In the genomic region with DNA sequence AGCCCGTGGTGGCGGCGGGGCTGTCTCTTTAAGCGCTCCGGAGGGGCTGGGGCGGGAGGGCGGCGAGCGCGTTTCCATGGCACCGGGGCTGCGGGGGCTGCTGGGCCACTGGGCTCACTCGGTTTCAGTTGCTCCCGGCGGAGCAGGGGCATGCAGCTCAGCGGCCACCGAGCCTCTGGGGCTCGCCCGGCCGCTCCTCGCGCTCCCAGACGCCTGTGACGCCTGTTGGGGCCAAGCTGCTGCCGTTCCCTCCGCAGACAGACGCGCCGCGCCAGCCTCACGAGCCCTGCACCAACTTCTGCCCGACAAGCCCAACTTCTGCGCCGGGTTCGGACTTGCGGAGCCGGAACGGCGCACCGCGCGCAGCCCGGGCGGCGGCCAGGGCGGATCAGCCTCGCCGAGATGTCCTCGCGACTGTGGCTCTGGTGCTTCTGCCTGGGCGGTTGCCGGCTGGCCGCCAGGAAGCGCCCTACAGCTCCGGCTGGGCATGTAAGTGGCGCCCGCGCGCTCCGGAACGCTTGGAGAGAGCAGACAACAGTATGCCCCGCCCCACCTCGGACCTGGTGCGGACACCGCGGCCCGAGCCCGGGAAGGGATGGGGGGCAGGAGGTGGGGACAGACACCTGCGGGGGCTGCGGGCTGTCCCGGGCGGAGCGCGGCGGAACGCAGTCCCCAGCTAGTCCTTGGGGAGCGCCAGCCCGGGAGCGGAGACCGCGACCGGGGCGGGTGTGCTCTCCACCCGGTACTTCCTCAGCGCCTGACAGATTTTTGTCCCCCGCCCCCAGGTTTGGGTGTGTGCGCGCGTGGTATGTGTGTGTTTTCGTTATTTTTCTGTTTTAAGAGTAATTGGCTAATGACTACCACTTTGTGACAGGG, we compare ENCODE assay signal across 2 cellular contexts.
TF ChIP-seq lines count a peak whose summit lies in the region.

No MANE protein-coding gene starts in this region.

TF ChIP-seq in HEK293, 187 proteins besides CTCF, POLR2A, EP300 and RAD21 (continued from another document and continues in another):
- TF ChIP-seq PRDM10 (tag by site-specific recombination; IDR thresholded peaks at IDR 0.05) (peak; percentile 97; the same call in 1 of the 2 replicates), ZNF423 (tag by site-specific recombination; IDR thresholded peaks at IDR 0.05) (no peak), ZNF785 (tag by site-specific recombination; IDR thresholded peaks at IDR 0.05) (0 out of 2 replicates have a peak, but pooled peaks have one; percentile 57), ZNF530 (tag by site-specific recombination; IDR thresholded peaks at IDR 0.05; ENCODE audit: low read depth) (no peak), OVOL3 (tag by site-specific recombination; IDR thresholded peaks at IDR 0.05) (no peak), ZNF510 (tag by site-specific recombination; IDR thresholded peaks at IDR 0.05; ENCODE audit: insufficient replicate concordance) (no peak), GLIS1 (tag by site-specific recombination; IDR thresholded peaks at IDR 0.05) (peak; percentile 75), PATZ1 (tag by site-specific recombination; IDR thresholded peaks at IDR 0.05) (peak; percentile 90), ZNF776 (tag by site-specific recombination; IDR thresholded peaks at IDR 0.05; ENCODE audit: borderline replicate concordance) (no peak), ZBTB7A (tag by site-specific recombination; IDR thresholded peaks at IDR 0.05; ENCODE audit: low read depth) (0 out of 2 replicates have a peak, but pooled peaks have one; percentile 6)
- TF ChIP-seq, protein P1, sequence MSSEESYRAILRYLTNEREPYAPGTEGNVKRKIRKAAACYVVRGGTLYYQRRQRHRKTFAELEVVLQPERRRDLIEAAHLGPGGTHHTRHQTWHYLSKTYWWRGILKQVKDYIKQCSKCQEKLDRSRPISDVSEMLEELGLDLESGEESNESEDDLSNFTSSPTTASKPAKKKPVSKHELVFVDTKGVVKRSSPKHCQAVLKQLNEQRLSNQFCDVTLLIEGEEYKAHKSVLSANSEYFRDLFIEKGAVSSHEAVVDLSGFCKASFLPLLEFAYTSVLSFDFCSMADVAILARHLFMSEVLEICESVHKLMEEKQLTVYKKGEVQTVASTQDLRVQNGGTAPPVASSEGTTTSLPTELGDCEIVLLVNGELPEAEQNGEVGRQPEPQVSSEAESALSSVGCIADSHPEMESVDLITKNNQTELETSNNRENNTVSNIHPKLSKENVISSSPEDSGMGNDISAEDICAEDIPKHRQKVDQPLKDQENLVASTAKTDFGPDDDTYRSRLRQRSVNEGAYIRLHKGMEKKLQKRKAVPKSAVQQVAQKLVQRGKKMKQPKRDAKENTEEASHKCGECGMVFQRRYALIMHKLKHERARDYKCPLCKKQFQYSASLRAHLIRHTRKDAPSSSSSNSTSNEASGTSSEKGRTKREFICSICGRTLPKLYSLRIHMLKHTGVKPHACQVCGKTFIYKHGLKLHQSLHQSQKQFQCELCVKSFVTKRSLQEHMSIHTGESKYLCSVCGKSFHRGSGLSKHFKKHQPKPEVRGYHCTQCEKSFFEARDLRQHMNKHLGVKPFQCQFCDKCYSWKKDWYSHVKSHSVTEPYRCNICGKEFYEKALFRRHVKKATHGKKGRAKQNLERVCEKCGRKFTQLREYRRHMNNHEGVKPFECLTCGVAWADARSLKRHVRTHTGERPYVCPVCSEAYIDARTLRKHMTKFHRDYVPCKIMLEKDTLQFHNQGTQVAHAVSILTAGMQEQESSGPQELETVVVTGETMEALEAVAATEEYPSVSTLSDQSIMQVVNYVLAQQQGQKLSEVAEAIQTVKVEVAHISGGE (tag by site-specific recombination; conservative IDR thresholded peaks at IDR 0.05; ENCODE audit: low read depth) = peak; percentile 70
- TF ChIP-seq, protein P2, sequence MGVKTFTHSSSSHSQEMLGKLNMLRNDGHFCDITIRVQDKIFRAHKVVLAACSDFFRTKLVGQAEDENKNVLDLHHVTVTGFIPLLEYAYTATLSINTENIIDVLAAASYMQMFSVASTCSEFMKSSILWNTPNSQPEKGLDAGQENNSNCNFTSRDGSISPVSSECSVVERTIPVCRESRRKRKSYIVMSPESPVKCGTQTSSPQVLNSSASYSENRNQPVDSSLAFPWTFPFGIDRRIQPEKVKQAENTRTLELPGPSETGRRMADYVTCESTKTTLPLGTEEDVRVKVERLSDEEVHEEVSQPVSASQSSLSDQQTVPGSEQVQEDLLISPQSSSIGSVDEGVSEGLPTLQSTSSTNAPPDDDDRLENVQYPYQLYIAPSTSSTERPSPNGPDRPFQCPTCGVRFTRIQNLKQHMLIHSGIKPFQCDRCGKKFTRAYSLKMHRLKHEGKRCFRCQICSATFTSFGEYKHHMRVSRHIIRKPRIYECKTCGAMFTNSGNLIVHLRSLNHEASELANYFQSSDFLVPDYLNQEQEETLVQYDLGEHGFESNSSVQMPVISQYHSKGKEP (tag by site-specific recombination; IDR thresholded peaks at IDR 0.05) = 0 out of 2 replicates have a peak, but pooled peaks have one; percentile 12

TF ChIP-seq in HepG2, 621 proteins besides CTCF, POLR2A, EP300 and RAD21 (continued from another document and continues in another):
- TF ChIP-seq UBTF (CRISPR knock-in tag; IDR thresholded peaks at IDR 0.05) = peak; percentile 99
- peak; percentile 81; the same call in 1 of the 2 replicates for TF ChIP-seq RNF2 (conservative IDR thresholded peaks at IDR 0.05; ENCODE audit: low read depth)
- no peak for TF ChIP-seq CC2D1A (CRISPR knock-in tag; IDR thresholded peaks at IDR 0.05)
- TF ChIP-seq POGK (CRISPR knock-in tag; conservative IDR thresholded peaks at IDR 0.05) = 0 out of 2 replicates have a peak, but pooled peaks have one; percentile 10
- TF ChIP-seq CBX2 (IDR thresholded peaks at IDR 0.05; ENCODE audit: low read depth, low read length) = no peak
- TF ChIP-seq CBX2 (CRISPR knock-in tag; IDR thresholded peaks at IDR 0.05; ENCODE audit: low read depth) = 0 out of 2 replicates have a peak, but pooled peaks have one; percentile 35
- no peak; the same call in 1 of the 2 replicates for TF ChIP-seq SKIL (CRISPR knock-in tag; IDR thresholded peaks at IDR 0.05; ENCODE audit: borderline replicate concordance)
- TF ChIP-seq, protein P3, sequence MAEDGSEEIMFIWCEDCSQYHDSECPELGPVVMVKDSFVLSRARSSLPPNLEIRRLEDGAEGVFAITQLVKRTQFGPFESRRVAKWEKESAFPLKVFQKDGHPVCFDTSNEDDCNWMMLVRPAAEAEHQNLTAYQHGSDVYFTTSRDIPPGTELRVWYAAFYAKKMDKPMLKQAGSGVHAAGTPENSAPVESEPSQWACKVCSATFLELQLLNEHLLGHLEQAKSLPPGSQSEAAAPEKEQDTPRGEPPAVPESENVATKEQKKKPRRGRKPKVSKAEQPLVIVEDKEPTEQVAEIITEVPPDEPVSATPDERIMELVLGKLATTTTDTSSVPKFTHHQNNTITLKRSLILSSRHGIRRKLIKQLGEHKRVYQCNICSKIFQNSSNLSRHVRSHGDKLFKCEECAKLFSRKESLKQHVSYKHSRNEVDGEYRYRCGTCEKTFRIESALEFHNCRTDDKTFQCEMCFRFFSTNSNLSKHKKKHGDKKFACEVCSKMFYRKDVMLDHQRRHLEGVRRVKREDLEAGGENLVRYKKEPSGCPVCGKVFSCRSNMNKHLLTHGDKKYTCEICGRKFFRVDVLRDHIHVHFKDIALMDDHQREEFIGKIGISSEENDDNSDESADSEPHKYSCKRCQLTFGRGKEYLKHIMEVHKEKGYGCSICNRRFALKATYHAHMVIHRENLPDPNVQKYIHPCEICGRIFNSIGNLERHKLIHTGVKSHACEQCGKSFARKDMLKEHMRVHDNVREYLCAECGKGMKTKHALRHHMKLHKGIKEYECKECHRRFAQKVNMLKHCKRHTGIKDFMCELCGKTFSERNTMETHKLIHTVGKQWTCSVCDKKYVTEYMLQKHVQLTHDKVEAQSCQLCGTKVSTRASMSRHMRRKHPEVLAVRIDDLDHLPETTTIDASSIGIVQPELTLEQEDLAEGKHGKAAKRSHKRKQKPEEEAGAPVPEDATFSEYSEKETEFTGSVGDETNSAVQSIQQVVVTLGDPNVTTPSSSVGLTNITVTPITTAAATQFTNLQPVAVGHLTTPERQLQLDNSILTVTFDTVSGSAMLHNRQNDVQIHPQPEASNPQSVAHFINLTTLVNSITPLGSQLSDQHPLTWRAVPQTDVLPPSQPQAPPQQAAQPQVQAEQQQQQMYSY (CRISPR knock-in tag; IDR thresholded peaks at IDR 0.05) = peak; percentile 53; the same call in 1 of the 2 replicates
- no peak for TF ChIP-seq SP2 (CRISPR knock-in tag; IDR thresholded peaks at IDR 0.05)
- peak; percentile 60; the same call in 1 of the 2 replicates for TF ChIP-seq NFKB2 (CRISPR knock-in tag; IDR thresholded peaks at IDR 0.05; ENCODE audit: borderline replicate concordance)
- 0 out of 2 replicates have a peak, but pooled peaks have one; percentile 17 for TF ChIP-seq RBFOX2 (IDR thresholded peaks at IDR 0.05; ENCODE audit: low read depth, low read length)
- TF ChIP-seq HNF4A (CRISPR knock-in tag; IDR thresholded peaks at IDR 0.05) = 0 out of 2 replicates have a peak, but pooled peaks have one; percentile 5
